Comparison of ENCODE assay signal across 8 cellular contexts in genomic region chr7:27129729-27130539, GRCh38. TPM values are rescaled to one million over a fixed set of nuclear protein-coding genes. Genes with fewer than 3 reads are reported as not detected.
DNase-seq lines count a peak whose midpoint lies in the region; ATAC-seq and TF ChIP-seq lines count a peak whose summit lies in the region.

No MANE protein-coding gene starts in this region.

- no peak overlapping the region for H2AFZ ChIP-seq in trophoblast cell (ENCODE audit: insufficient read depth, low read length, poor library complexity)

- no peak overlapping the region for H4K12ac ChIP-seq in trophoblast cell (ENCODE audit: low read depth, low read length)

- H3K4me2 ChIP-seq in trophoblast cell (ENCODE audit: low read length): peak overlapping the region; percentile 79

- H3K36me3 ChIP-seq in NT2/D1 (ENCODE audit: insufficient read depth, insufficient read length, low read length) (no peaks in the 10 kb centered on the region), trophoblast cell (ENCODE audit: control insufficient read depth in 1 of 2, insufficient read depth in 2 of 2, low read length in 2 of 2) (no peaks in the 10 kb centered on the region)

- H2AK5ac ChIP-seq in trophoblast cell (ENCODE audit: low read length): no peak overlapping the region

- H3K79me2 ChIP-seq in trophoblast cell (ENCODE audit: control insufficient read depth, insufficient read depth, low read length, poor library complexity): no peaks in the 10 kb centered on the region

- H4K91ac ChIP-seq in trophoblast cell (ENCODE audit: low read depth, low read length): no peak overlapping the region

- ATAC-seq in HG02981 (IDR thresholded peaks at IDR 0.05; ENCODE audit: unreplicated experiment) (no peak), HG03280 (IDR thresholded peaks at IDR 0.05; ENCODE audit: unreplicated experiment) (no peak)

- no peak overlapping the region for H3K14ac ChIP-seq in trophoblast cell (ENCODE audit: low read length)

- H3K9ac ChIP-seq in NT2/D1 (ENCODE audit: insufficient read length, low read depth) (no peak overlapping the region), trophoblast cell (ENCODE audit: low read length) (no peak overlapping the region)

- no CpG with 5 or more reads among the region's 72 CpGs for WGBS in trophoblast cell (ENCODE audit: extremely low coverage, insufficient coverage, insufficient read length)

- no peak overlapping the region for H4K8ac ChIP-seq in trophoblast cell (ENCODE audit: low read depth, low read length)

- DNase-seq in EL: peak; percentile 59
- no peak for DNase-seq in NT2/D1 (ENCODE audit: low read depth, low spot score)
- DNase-seq in fibroblast of villous mesenchyme (ENCODE audit: low read depth): no peak
- DNase-seq in trophoblast cell: peak; percentile 48 to 61
- no peak for DNase-seq in stimulated activated naive CD4-positive, alpha-beta T cell treated with Interleukin-2 at 50 U/mL for 16 hours (lab: John Stamatoyannopoulos, UW)
- DNase-seq in stimulated activated CD8-positive, alpha-beta memory T cell treated with anti-CD3 and anti-CD28 coated beads, Interleukin-4, amount 100 ng/mL, for 48 hours: no peak

- H3K9me3 ChIP-seq in NT2/D1 (ENCODE audit: insufficient read depth, low read length): no peaks in the 10 kb centered on the region; the same call in 1 of the 2 replicates
- H3K9me3 ChIP-seq in trophoblast cell (ENCODE audit: insufficient read depth, low read depth, low read length): peaks cover 14% of the 10 kb centered on the region

- no peak overlapping the region for H3K23ac ChIP-seq in trophoblast cell (ENCODE audit: low read length)

- H3K4me1 ChIP-seq in NT2/D1 (ENCODE audit: insufficient read depth, insufficient read length) (no peaks in the 10 kb centered on the region), trophoblast cell (ENCODE audit: control insufficient read depth in 1 of 2, insufficient read depth in 2 of 2, low read length in 2 of 2) (peaks cover 8 to 10% of the 10 kb centered on the region in 2 experiments)

- no peak overlapping the region for H2BK120ac ChIP-seq in trophoblast cell (ENCODE audit: insufficient read depth, low read length, poor library complexity)

- H3K79me1 ChIP-seq in trophoblast cell (ENCODE audit: low read length): no peaks in the 10 kb centered on the region

- no peak overlapping the region for H2BK5ac ChIP-seq in trophoblast cell (ENCODE audit: low read depth, low read length, poor library complexity)

- peak overlapping the region; percentile 31 for H3K4me3 ChIP-seq in NT2/D1 (ENCODE audit: insufficient read length, low read depth)
- peak overlapping the region; percentile 63 for H3K4me3 ChIP-seq in fibroblast of villous mesenchyme (ENCODE audit: low read depth, low read length)
- H3K4me3 ChIP-seq in trophoblast cell (ENCODE audit: low read depth, low read length): no peak overlapping the region

- no peak overlapping the region for H2BK12ac ChIP-seq in trophoblast cell (ENCODE audit: low read length)

- H3K27me3 ChIP-seq in NT2/D1 (ENCODE audit: insufficient read depth, insufficient read length) (peaks cover 98% of the 10 kb centered on the region), trophoblast cell (ENCODE audit: insufficient read depth, low read length) (peaks cover 73% of the 10 kb centered on the region)

- H3K18ac ChIP-seq in trophoblast cell (ENCODE audit: low read length): no peak overlapping the region

- H3K4ac ChIP-seq in trophoblast cell (ENCODE audit: low read depth, low read length): no peak overlapping the region

- no peak overlapping the region for H3K27ac ChIP-seq in trophoblast cell (ENCODE audit: low read depth, low read length)

- no peak for TF ChIP-seq CTCF in fibroblast of villous mesenchyme (IDR thresholded peaks at IDR 0.05; ENCODE audit: insufficient read depth, low read depth, low read length)

RNA-seq across cellular contexts. Expression of gene HOXA4, which starts 0.6 kb away (rescaled TPM):
- 0.97 and 1.3 TPM in 2 replicates for total RNA-seq in fibroblast of villous mesenchyme
- 0.03 TPM in 1 of 2 replicates, not detected in the other for polyA plus RNA-seq in trophoblast cell (2013)

RNA-seq across cellular contexts. Expression of gene HOXA5, which starts 13.5 kb away (rescaled TPM):
- 7.4 and 10.8 TPM in 2 replicates for total RNA-seq in fibroblast of villous mesenchyme
- not detected in 2 replicates for polyA plus RNA-seq in trophoblast cell (2013)

RNA-seq across cellular contexts. Expression of gene HOXA6, which starts 17.6 kb away (rescaled TPM):
- 10.6 and 11.2 TPM in 2 replicates for total RNA-seq in fibroblast of villous mesenchyme
- not detected in 2 replicates for polyA plus RNA-seq in trophoblast cell (2013)

RNA-seq across cellular contexts. Expression of gene HOXA3, which starts 22.4 kb away (rescaled TPM):
- total RNA-seq in fibroblast of villous mesenchyme: 9.3 and 11.7 TPM in 2 replicates
- polyA plus RNA-seq in trophoblast cell (2013): not detected in 2 replicates

RNA-seq across cellular contexts. Expression of gene HOXA7, which starts 26.5 kb away (rescaled TPM):
- 2.2 and 2.3 TPM in 2 replicates for total RNA-seq in fibroblast of villous mesenchyme
- not detected in 2 replicates for polyA plus RNA-seq in trophoblast cell (2013)

Comparison
In these comparisons a context has a peak if more than half of its experiments do, and no peak if none do; other contexts are left out.
1. DNase-seq: peak in EL (single experiment) and trophoblast cell (2 of 2); none in NT2/D1 (single experiment), fibroblast of villous mesenchyme (single experiment), stimulated activated naive CD4-positive, alpha-beta T cell treated with Interleukin-2 at 50 U/mL for 16 hours (single experiment) and stimulated activated CD8-positive, alpha-beta memory T cell treated with anti-CD3 and anti-CD28 coated beads, Interleukin-4, amount 100 ng/mL, for 48 hours (single experiment).